In genomic region chr12:128811806-128812205, GRCh38 we compare ENCODE assay signal across 17 cellular contexts. TPM values are rescaled to one million over a fixed set of nuclear protein-coding genes. Genes with fewer than 3 reads are reported as not detected.
DNase-seq lines count a peak whose midpoint lies in the region; ATAC-seq and TF ChIP-seq lines count a peak whose summit lies in the region.
"Had no signal": no experiment of that assay in that cellular context is flagged by ENCODE, and none has a peak within 500 bp of the region (broad histone marks: within the 10 kb centered on the region; RNA-seq: fewer than 3 reads in every experiment).

No MANE protein-coding gene starts in this region.

- H3K9me3 Mint-ChIP-seq in activated CD4-positive, alpha-beta T cell treated with anti-CD3 and anti-CD28 coated beads for 36 hours (ENCODE audit: low read depth) = no peaks in the 10 kb centered on the region
- no peaks in the 10 kb centered on the region for H3K9me3 Mint-ChIP-seq in activated CD4-positive, alpha-beta memory T cell treated with anti-CD3 and anti-CD28 coated beads for 36 hours

- H3K27ac ChIP-seq in psoas muscle = peak overlapping the region; percentile 95
- no peak overlapping the region for H3K27ac ChIP-seq in aorta (ENCODE audit: low read depth in 1 of 2, low read length in 2 of 2)
- H3K27ac ChIP-seq: RWPE1 had no signal

- H3K9me3 ChIP-seq in psoas muscle (no peaks in the 10 kb centered on the region), aorta (ENCODE audit: control insufficient read depth, low read length) (no peaks in the 10 kb centered on the region)
- H3K9me3 ChIP-seq: body of pancreas, gastroesophageal sphincter, right lobe of liver, tibial artery had no signal

- H3K27ac Mint-ChIP-seq in activated CD4-positive, alpha-beta T cell treated with anti-CD3 and anti-CD28 coated beads for 36 hours = peak overlapping the region; percentile 67
- H3K27ac Mint-ChIP-seq in activated CD4-positive, alpha-beta memory T cell treated with anti-CD3 and anti-CD28 coated beads for 36 hours = no peak overlapping the region

- H3K36me3 ChIP-seq in psoas muscle (ENCODE audit: insufficient read depth in 1 of 2, low read depth in 1 of 2) (peaks cover 0 to 32% of the 10 kb centered on the region in 2 donors), aorta (ENCODE audit: control insufficient read depth in 1 of 2, insufficient read depth in 2 of 2, low read length in 1 of 2) (peaks cover 3 to 7% of the 10 kb centered on the region in 2 donors)

- H3K27me3 Mint-ChIP-seq in activated CD4-positive, alpha-beta T cell treated with anti-CD3 and anti-CD28 coated beads for 36 hours = no peaks in the 10 kb centered on the region
- H3K27me3 Mint-ChIP-seq in activated CD4-positive, alpha-beta memory T cell treated with anti-CD3 and anti-CD28 coated beads for 36 hours = no peaks in the 10 kb centered on the region

- H3K4me1 Mint-ChIP-seq in activated CD4-positive, alpha-beta T cell treated with anti-CD3 and anti-CD28 coated beads for 36 hours = peaks cover 45% of the 10 kb centered on the region
- H3K4me1 Mint-ChIP-seq in activated CD4-positive, alpha-beta memory T cell treated with anti-CD3 and anti-CD28 coated beads for 36 hours (ENCODE audit: low read depth) = peaks cover 33% of the 10 kb centered on the region

- no peak for ATAC-seq in activated CD4-positive, alpha-beta T cell treated with anti-CD3 and anti-CD28 coated beads for 36 hours
- ATAC-seq in GM21515 (IDR thresholded peaks at IDR 0.05; ENCODE audit: unreplicated experiment) (peak; percentile 27), psoas muscle (peak in 2 of 4 donors; percentile 38 to 45), aorta (ENCODE audit: low FRiP score) (no peak)
- ATAC-seq: body of pancreas, gastroesophageal sphincter, right lobe of liver had no signal

- peak overlapping the region; percentile 41 for H3K4me3 ChIP-seq in psoas muscle
- no peak overlapping the region for H3K4me3 ChIP-seq in aorta (ENCODE audit: low read length in 2 of 2)
- H3K4me3 ChIP-seq: body of pancreas, gastroesophageal sphincter, GM23248, right lobe of liver, tibial artery had no signal

- no peak for DNase-seq in activated CD4-positive, alpha-beta T cell treated with anti-CD3 and anti-CD28 coated beads for 36 hours
- DNase-seq in activated CD4-positive, alpha-beta T cell treated with anti-CD3 and anti-CD28 coated beads, Interleukin-2, amount 50 U/mL, for 1 hour = no peak
- no peak for DNase-seq in activated CD4-positive, alpha-beta memory T cell treated with anti-CD3 and anti-CD28 coated beads for 36 hours
- DNase-seq in psoas muscle (no peak), aorta (no peak), cortex of kidney (lab: John Stamatoyannopoulos, UW) (no peak), NCI-H2196 treated with DMSO at 0.1 percent for 48 hours (lab: John Stamatoyannopoulos, UW; ENCODE audit: unreplicated experiment) (no peak)
- DNase-seq: GM23248, NCI-H1105, NCI-H345, right lobe of liver, tibial artery had no signal

- 40 to 59% (median 46%) methylated on average over 9 of the region's 9 CpGs for WGBS in psoas muscle, 3 donors
- 73% methylated on average over 9 of the region's 9 CpGs for WGBS in aorta, 2 donors

- CTCF ChIA-PET in activated CD4-positive, alpha-beta T cell treated with anti-CD3 and anti-CD28 coated beads for 36 hours (lab: Charles Lee) = interaction anchor here (0.9 kb wide), 1 partner anchor 165 kb away, joined by 3 read pairs; no protein-coding TSS in a partner anchor
- CTCF ChIA-PET in activated CD4-positive, alpha-beta memory T cell treated with anti-CD3 and anti-CD28 coated beads for 36 hours (lab: Charles Lee) = interaction anchor here (0.6 kb wide), 1 partner anchor 73 kb away, joined by 3 read pairs; no protein-coding TSS in a partner anchor

- H3K27me3 ChIP-seq in psoas muscle (ENCODE audit: insufficient read depth in 3 of 3, low read length in 2 of 3) (no peaks in the 10 kb centered on the region), aorta (ENCODE audit: control insufficient read depth in 1 of 2, insufficient read depth in 2 of 2, low read length in 1 of 2) (no peaks in the 10 kb centered on the region)
- H3K27me3 ChIP-seq: body of pancreas, gastroesophageal sphincter, right lobe of liver, tibial artery had no signal

- POLR2A ChIA-PET in activated CD4-positive, alpha-beta T cell treated with anti-CD3 and anti-CD28 coated beads for 36 hours (lab: Charles Lee) = interaction anchor here (0.7 kb wide), 1 partner anchor 10 kb away, joined by 3 read pairs; no protein-coding TSS in a partner anchor
- POLR2A ChIA-PET in activated CD4-positive, alpha-beta memory T cell treated with anti-CD3 and anti-CD28 coated beads for 36 hours (lab: Charles Lee) = interaction anchor here (1.4 kb wide), 1 partner anchor 28 kb away, joined by 4 read pairs; no protein-coding TSS in a partner anchor

- no peak overlapping the region for H3K4me3 Mint-ChIP-seq in activated CD4-positive, alpha-beta T cell treated with anti-CD3 and anti-CD28 coated beads for 36 hours
- H3K4me3 Mint-ChIP-seq in activated CD4-positive, alpha-beta memory T cell treated with anti-CD3 and anti-CD28 coated beads for 36 hours = peak overlapping the region; percentile 10

- intact Hi-C loops in activated CD4-positive, alpha-beta T cell treated with anti-CD3 and anti-CD28 coated beads for 36 hours (cut with DNase I, micrococcal nuclease) = no loop called here
- intact Hi-C loops in activated CD4-positive, alpha-beta memory T cell treated with anti-CD3 and anti-CD28 coated beads for 36 hours (cut with micrococcal nuclease) = loop anchor here (2.0 kb wide), 2 partner anchors 13 to 29 kb away; no protein-coding TSS in a partner anchor
- intact Hi-C loops in psoas muscle (cut with DNase I) = no loop called here
- intact Hi-C loops in aorta (cut with DNase I) = loop anchor here in 1 of 2 donors (5.0 kb wide), 1 partner anchor 105 kb away; no protein-coding TSS in a partner anchor

- TF ChIP-seq CTCF in psoas muscle (IDR thresholded peaks at IDR 0.05) = no peak

- peaks cover 72% of the 10 kb centered on the region for H3K4me1 ChIP-seq in psoas muscle
- peaks cover 5 to 15% of the 10 kb centered on the region in 2 donors for H3K4me1 ChIP-seq in aorta (ENCODE audit: control insufficient read depth in 1 of 2, insufficient read depth in 2 of 2, low read length in 2 of 2)

- peaks cover 64% of the 10 kb centered on the region for H3K36me3 Mint-ChIP-seq in activated CD4-positive, alpha-beta T cell treated with anti-CD3 and anti-CD28 coated beads for 36 hours (ENCODE audit: low read depth)
- H3K36me3 Mint-ChIP-seq in activated CD4-positive, alpha-beta memory T cell treated with anti-CD3 and anti-CD28 coated beads for 36 hours = peaks cover 48% of the 10 kb centered on the region

RNA-seq across cellular contexts. Expression of gene SLC15A4, which starts 12.0 kb away (rescaled TPM):
- total RNA-seq in activated CD4-positive, alpha-beta T cell treated with anti-CD3 and anti-CD28 coated beads for 36 hours = 10 to 100 TPM; 24.2 to 25.9 TPM
- 10 to 100 TPM; 15.5 to 19.3 TPM for total RNA-seq in activated CD4-positive, alpha-beta memory T cell treated with anti-CD3 and anti-CD28 coated beads for 36 hours
- total RNA-seq in psoas muscle (10 to 100 TPM; 21.9 to 54.0 (median 31.9) TPM), aorta (10 to 100 TPM; 36.2 to 38.6 TPM)
- polyA plus RNA-seq in psoas muscle (10 to 100 TPM; 26.9 to 39.7 (median 30.2) TPM), aorta (10 to 100 TPM; 16.0 to 21.1 TPM)

RNA-seq across cellular contexts. Expression of gene GLT1D1, which starts 41.5 kb away (rescaled TPM):
- total RNA-seq in activated CD4-positive, alpha-beta T cell treated with anti-CD3 and anti-CD28 coated beads for 36 hours = under 1 TPM; 0.30 to 0.53 TPM
- not detected for total RNA-seq in activated CD4-positive, alpha-beta memory T cell treated with anti-CD3 and anti-CD28 coated beads for 36 hours
- total RNA-seq in psoas muscle (1 to 10 TPM in 3 of 4 donors, under 1 TPM in 1; 0.32 to 3.1 (median 2.0) TPM), aorta (1 to 10 TPM in 1 of 2 donors, under 1 TPM in 1; 0.78 to 1.4 TPM)
- polyA plus RNA-seq in psoas muscle (under 1 TPM; 0.51 to 0.95 (median 0.60) TPM), aorta (under 1 TPM in 1 of 2 donors, not detected in 1; 0.54 TPM)
- total RNA-seq: body of pancreas, GM23248 had no signal
- polyA plus RNA-seq: GM23248, keratinocyte had no signal
